ENCODE assay signal across 1 cellular context in genomic region chr6:18155273-18155863, GRCh38.
TF ChIP-seq lines count a peak whose summit lies in the region.

Gene KDM1B, plus strand, starts transcription at chr6:18155422. Its CDS starts 4,474 bp downstream, at chr6:18159896.

TF ChIP-seq in H1, 55 proteins besides CTCF, POLR2A, EP300 and RAD21:
- TF ChIP-seq PHF8 (conservative IDR thresholded peaks at IDR 0.05; ENCODE audit: low read depth, low read length) (peak; percentile 65), EGR1 (IDR thresholded peaks at IDR 0.05; ENCODE audit: borderline replicate concordance, low read depth, low read length) (0 out of 2 replicates have a peak, but pooled peaks have one; percentile 2), KDM4A (IDR thresholded peaks at IDR 0.05; ENCODE audit: low read depth, low read length, severe bottlenecking) (peak; percentile 92), HDAC6 (IDR thresholded peaks at IDR 0.05; ENCODE audit: low read depth, low read length) (no peak), SUZ12 (IDR thresholded peaks at IDR 0.05; ENCODE audit: low read length) (no peak), NRF1 (IDR thresholded peaks at IDR 0.05; ENCODE audit: low read depth, low read length) (peak; percentile 24; the same call in 1 of the 2 replicates), SIN3A (conservative IDR thresholded peaks at IDR 0.05 in 1 of 2, IDR thresholded peaks at IDR 0.05 in 1 of 2; ENCODE audit: low read depth in 1 of 2, low read length in 2 of 2) (0 out of 4 replicates have a peak, but pooled peaks have one; percentile 3 to 37)
